28 cellular contexts compared by ENCODE assay signal in genomic region chr20:44306927-44307326, GRCh38. TPM values are rescaled to one million over a fixed set of nuclear protein-coding genes. Genes with fewer than 3 reads are reported as not detected.
"Had no signal": no experiment of that assay in that cellular context is flagged by ENCODE, and none has a peak within 500 bp of the region (broad histone marks: within the 10 kb centered on the region; RNA-seq: fewer than 3 reads in every experiment).

No MANE protein-coding gene starts in this region.

- H3K4me2 ChIP-seq: hepatocyte had no signal

- ATAC-seq: gastroesophageal sphincter; left colon; naive thymus-derived CD4-positive, alpha-beta T cell; stimulated activated naive B cell treated with anti-CD40 and anti-IgM and Interleukin-4, amounts not matched to agents 10 μg/mL and 1 μg/mL and 100 μg/mL, for 72 hours; stimulated activated naive CD8-positive, alpha-beta T cell treated with anti-CD3 and anti-CD28 coated beads, Interleukin-15, amount 100 ng/mL, for 72 hours had no signal

- H3K27me3 Mint-ChIP-seq: stimulated activated naive B cell treated with anti-CD40 and anti-IgM and Interleukin-4, amounts not matched to agents 10 μg/mL and 1 μg/mL and 100 μg/mL, for 72 hours; stimulated activated naive CD8-positive, alpha-beta T cell treated with anti-CD3 and anti-CD28 coated beads, Interleukin-15, amount 100 ng/mL, for 72 hours had no signal

- H3K27ac ChIP-seq: esophagus squamous epithelium, gastroesophageal sphincter, hepatocyte, thoracic aorta, transverse colon had no signal

- H3K9me3 Mint-ChIP-seq: stimulated activated naive B cell treated with anti-CD40 and anti-IgM and Interleukin-4, amounts not matched to agents 10 μg/mL and 1 μg/mL and 100 μg/mL, for 72 hours; stimulated activated naive CD8-positive, alpha-beta T cell treated with anti-CD3 and anti-CD28 coated beads, Interleukin-15, amount 100 ng/mL, for 72 hours had no signal

- H3K36me3 ChIP-seq: thoracic aorta, transverse colon had no signal

- H3K9me3 ChIP-seq: esophagus squamous epithelium, gastroesophageal sphincter, thoracic aorta, transverse colon had no signal

- H3K27me3 ChIP-seq: esophagus squamous epithelium, gastroesophageal sphincter, hepatocyte, transverse colon had no signal

- H2AFZ ChIP-seq: hepatocyte had no signal

- H3K4me3 Mint-ChIP-seq: stimulated activated naive B cell treated with anti-CD40 and anti-IgM and Interleukin-4, amounts not matched to agents 10 μg/mL and 1 μg/mL and 100 μg/mL, for 72 hours; stimulated activated naive CD8-positive, alpha-beta T cell treated with anti-CD3 and anti-CD28 coated beads, Interleukin-15, amount 100 ng/mL, for 72 hours had no signal

- H3K27ac Mint-ChIP-seq: naive thymus-derived CD4-positive, alpha-beta T cell; stimulated activated naive B cell treated with anti-CD40 and anti-IgM and Interleukin-4, amounts not matched to agents 10 μg/mL and 1 μg/mL and 100 μg/mL, for 72 hours had no signal

- H3K4me3 ChIP-seq: esophagus squamous epithelium, gastroesophageal sphincter, hepatocyte, thoracic aorta, transverse colon had no signal

- DNase-seq: cerebellar nuclear complex; dermis blood vessel endothelial cell; esophagus squamous epithelium; foreskin fibroblast; glutamatergic neuron; kidney; left colon; mammary epithelial cell; naive thymus-derived CD4-positive, alpha-beta T cell; posterior cingulate gyrus; stimulated activated CD4-positive, alpha-beta T cell treated with anti-CD3 and anti-CD28 coated beads, Interleukin-2, amount 100 ng/mL, for 24 hours; stimulated activated CD4-positive, alpha-beta T cell treated with anti-CD3 and anti-CD28 coated beads, Interleukin-4, amount 100 ng/mL, for 4 hours; stimulated activated naive B cell treated with anti-CD40 and anti-IgM and Interleukin-4, amounts not matched to agents 10 μg/mL and 1 μg/mL and 100 μg/mL, for 72 hours; stimulated activated naive CD8-positive, alpha-beta T cell treated with anti-CD3 and anti-CD28 coated beads, Interleukin-15, amount 100 ng/mL, for 72 hours; transverse colon had no signal

RNA-seq across cellular contexts. Expression of gene R3HDML, which starts 29.9 kb away (rescaled TPM):
- total RNA-seq: dermis blood vessel endothelial cell; epithelial cell of proximal tubule; esophagus squamous epithelium; gastroesophageal sphincter; kidney; left colon; lower leg skin; mammary epithelial cell; mesenteric fat pad; mononuclear cell; naive thymus-derived CD4-positive, alpha-beta T cell; osteocyte; pulmonary artery endothelial cell; skeletal muscle tissue; subcutaneous adipose tissue; thoracic aorta; transverse colon; urinary bladder had no signal
- polyA plus RNA-seq: hepatocyte; mammary epithelial cell; naive thymus-derived CD4-positive, alpha-beta T cell; neural cell; urinary bladder had no signal

RNA-seq across cellular contexts. Expression of gene HNF4A, which starts 48.6 kb away (rescaled TPM):
- total RNA-seq: dermis blood vessel endothelial cell; epithelial cell of proximal tubule; esophagus squamous epithelium; gastroesophageal sphincter; lower leg skin; mammary epithelial cell; mononuclear cell; naive thymus-derived CD4-positive, alpha-beta T cell; osteocyte; pulmonary artery endothelial cell; skeletal muscle tissue; subcutaneous adipose tissue; urinary bladder had no signal
- polyA plus RNA-seq: naive thymus-derived CD4-positive, alpha-beta T cell; neural cell had no signal

RNA-seq across cellular contexts. Expression of gene GDAP1L1, which starts 59.8 kb away (rescaled TPM):
- total RNA-seq: dermis blood vessel endothelial cell; epithelial cell of proximal tubule; esophagus squamous epithelium; kidney; left colon; mammary epithelial cell; mesenteric fat pad; mononuclear cell; naive thymus-derived CD4-positive, alpha-beta T cell; osteocyte; pulmonary artery endothelial cell; skeletal muscle tissue; subcutaneous adipose tissue; thoracic aorta; transverse colon had no signal
- polyA plus RNA-seq: mammary epithelial cell; naive thymus-derived CD4-positive, alpha-beta T cell had no signal
